In genomic region chr12:6612247-6612646, GRCh38 we compare ENCODE assay signal across 1 cellular context.
A peak's percentile ranks its signal among the peaks of the same experiment; 100 is the strongest.
TF ChIP-seq lines count a peak whose summit lies in the region.

No MANE protein-coding gene starts in this region.

TF ChIP-seq in K562, 482 proteins besides CTCF, POLR2A, EP300 and RAD21:
- no peak for TF ChIP-seq ZBTB26 (CRISPR knock-in tag; IDR thresholded peaks at IDR 0.05)
- no peak for TF ChIP-seq CEBPB (tag; IDR thresholded peaks at IDR 0.05)
- TF ChIP-seq, protein P1, sequence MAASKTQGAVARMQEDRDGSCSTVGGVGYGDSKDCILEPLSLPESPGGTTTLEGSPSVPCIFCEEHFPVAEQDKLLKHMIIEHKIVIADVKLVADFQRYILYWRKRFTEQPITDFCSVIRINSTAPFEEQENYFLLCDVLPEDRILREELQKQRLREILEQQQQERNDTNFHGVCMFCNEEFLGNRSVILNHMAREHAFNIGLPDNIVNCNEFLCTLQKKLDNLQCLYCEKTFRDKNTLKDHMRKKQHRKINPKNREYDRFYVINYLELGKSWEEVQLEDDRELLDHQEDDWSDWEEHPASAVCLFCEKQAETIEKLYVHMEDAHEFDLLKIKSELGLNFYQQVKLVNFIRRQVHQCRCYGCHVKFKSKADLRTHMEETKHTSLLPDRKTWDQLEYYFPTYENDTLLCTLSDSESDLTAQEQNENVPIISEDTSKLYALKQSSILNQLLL (CRISPR knock-in tag; IDR thresholded peaks at IDR 0.05; ENCODE audit: borderline replicate concordance): no peak
- 0 out of 2 replicates have a peak, but pooled peaks have one; percentile 14 for TF ChIP-seq L3MBTL2 (IDR thresholded peaks at IDR 0.05)
- TF ChIP-seq USF1 (CRISPR knock-in tag; IDR thresholded peaks at IDR 0.05): peak; percentile 82
- TF ChIP-seq PTRF (tag; IDR thresholded peaks at IDR 0.05): no peak
- TF ChIP-seq ZSCAN29 (IDR thresholded peaks at IDR 0.05): no peak
- TF ChIP-seq BHLHE40 (IDR thresholded peaks at IDR 0.05; ENCODE audit: low read length): peak; percentile 36; the same call in 1 of the 2 replicates
- no peak for TF ChIP-seq ZNF217 (CRISPR knock-in tag; IDR thresholded peaks at IDR 0.05)
- no peak for TF ChIP-seq EGR1 (conservative IDR thresholded peaks at IDR 0.05)
- no peak for TF ChIP-seq FOXA1 (IDR thresholded peaks at IDR 0.05; ENCODE audit: borderline replicate concordance)
- no peak for TF ChIP-seq PHB (CRISPR knock-in tag; IDR thresholded peaks at IDR 0.05)
- TF ChIP-seq ZNF133 (CRISPR knock-in tag; IDR thresholded peaks at IDR 0.05): no peak
- no peak for TF ChIP-seq CBX1 (IDR thresholded peaks at IDR 0.05; ENCODE audit: low read depth)
- no peak for TF ChIP-seq ILF3 (IDR thresholded peaks at IDR 0.05; ENCODE audit: borderline replicate concordance)
- TF ChIP-seq ZNF717 (CRISPR knock-in tag; IDR thresholded peaks at IDR 0.05): no peak
- TF ChIP-seq ZNF592 (IDR thresholded peaks at IDR 0.05): peak; percentile 63; the same call in 1 of the 2 replicates
- no peak for TF ChIP-seq NCOR1 (IDR thresholded peaks at IDR 0.05)
- no peak for TF ChIP-seq MTA2 (IDR thresholded peaks at IDR 0.05; ENCODE audit: low read depth)
- TF ChIP-seq, protein P2, sequence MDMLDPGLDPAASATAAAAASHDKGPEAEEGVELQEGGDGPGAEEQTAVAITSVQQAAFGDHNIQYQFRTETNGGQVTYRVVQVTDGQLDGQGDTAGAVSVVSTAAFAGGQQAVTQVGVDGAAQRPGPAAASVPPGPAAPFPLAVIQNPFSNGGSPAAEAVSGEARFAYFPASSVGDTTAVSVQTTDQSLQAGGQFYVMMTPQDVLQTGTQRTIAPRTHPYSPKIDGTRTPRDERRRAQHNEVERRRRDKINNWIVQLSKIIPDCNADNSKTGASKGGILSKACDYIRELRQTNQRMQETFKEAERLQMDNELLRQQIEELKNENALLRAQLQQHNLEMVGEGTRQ (CRISPR knock-in tag; IDR thresholded peaks at IDR 0.05): peak; percentile 79
- peak; percentile 25; the same call in 1 of the 2 replicates for TF ChIP-seq TFE3 (CRISPR knock-in tag; IDR thresholded peaks at IDR 0.05)
- no peak for TF ChIP-seq DDX20 (tag; IDR thresholded peaks at IDR 0.05; ENCODE audit: low read depth)
- no peak for TF ChIP-seq MEF2A (IDR thresholded peaks at IDR 0.05; ENCODE audit: control insufficient read depth, low read depth, low read length)
- no peak for TF ChIP-seq NUFIP1 (IDR thresholded peaks at IDR 0.05; ENCODE audit: partially characterized antibody)
- TF ChIP-seq, protein P3, sequence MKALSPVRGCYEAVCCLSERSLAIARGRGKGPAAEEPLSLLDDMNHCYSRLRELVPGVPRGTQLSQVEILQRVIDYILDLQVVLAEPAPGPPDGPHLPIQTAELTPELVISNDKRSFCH (CRISPR knock-in tag; IDR thresholded peaks at IDR 0.05): no peak
- TF ChIP-seq, protein P3 (tag; IDR thresholded peaks at IDR 0.05): no peak
- TF ChIP-seq, protein P4, sequence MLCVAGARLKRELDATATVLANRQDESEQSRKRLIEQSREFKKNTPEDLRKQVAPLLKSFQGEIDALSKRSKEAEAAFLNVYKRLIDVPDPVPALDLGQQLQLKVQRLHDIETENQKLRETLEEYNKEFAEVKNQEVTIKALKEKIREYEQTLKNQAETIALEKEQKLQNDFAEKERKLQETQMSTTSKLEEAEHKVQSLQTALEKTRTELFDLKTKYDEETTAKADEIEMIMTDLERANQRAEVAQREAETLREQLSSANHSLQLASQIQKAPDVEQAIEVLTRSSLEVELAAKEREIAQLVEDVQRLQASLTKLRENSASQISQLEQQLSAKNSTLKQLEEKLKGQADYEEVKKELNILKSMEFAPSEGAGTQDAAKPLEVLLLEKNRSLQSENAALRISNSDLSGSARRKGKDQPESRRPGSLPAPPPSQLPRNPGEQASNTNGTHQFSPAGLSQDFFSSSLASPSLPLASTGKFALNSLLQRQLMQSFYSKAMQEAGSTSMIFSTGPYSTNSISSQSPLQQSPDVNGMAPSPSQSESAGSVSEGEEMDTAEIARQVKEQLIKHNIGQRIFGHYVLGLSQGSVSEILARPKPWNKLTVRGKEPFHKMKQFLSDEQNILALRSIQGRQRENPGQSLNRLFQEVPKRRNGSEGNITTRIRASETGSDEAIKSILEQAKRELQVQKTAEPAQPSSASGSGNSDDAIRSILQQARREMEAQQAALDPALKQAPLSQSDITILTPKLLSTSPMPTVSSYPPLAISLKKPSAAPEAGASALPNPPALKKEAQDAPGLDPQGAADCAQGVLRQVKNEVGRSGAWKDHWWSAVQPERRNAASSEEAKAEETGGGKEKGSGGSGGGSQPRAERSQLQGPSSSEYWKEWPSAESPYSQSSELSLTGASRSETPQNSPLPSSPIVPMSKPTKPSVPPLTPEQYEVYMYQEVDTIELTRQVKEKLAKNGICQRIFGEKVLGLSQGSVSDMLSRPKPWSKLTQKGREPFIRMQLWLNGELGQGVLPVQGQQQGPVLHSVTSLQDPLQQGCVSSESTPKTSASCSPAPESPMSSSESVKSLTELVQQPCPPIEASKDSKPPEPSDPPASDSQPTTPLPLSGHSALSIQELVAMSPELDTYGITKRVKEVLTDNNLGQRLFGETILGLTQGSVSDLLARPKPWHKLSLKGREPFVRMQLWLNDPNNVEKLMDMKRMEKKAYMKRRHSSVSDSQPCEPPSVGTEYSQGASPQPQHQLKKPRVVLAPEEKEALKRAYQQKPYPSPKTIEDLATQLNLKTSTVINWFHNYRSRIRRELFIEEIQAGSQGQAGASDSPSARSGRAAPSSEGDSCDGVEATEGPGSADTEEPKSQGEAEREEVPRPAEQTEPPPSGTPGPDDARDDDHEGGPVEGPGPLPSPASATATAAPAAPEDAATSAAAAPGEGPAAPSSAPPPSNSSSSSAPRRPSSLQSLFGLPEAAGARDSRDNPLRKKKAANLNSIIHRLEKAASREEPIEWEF (CRISPR knock-in tag; IDR thresholded peaks at IDR 0.05): no peak
- TF ChIP-seq BCLAF1 (IDR thresholded peaks at IDR 0.05; ENCODE audit: borderline replicate concordance in 1 of 2, control insufficient read depth in 1 of 2, low read depth in 2 of 2, low read length in 1 of 2): no peak
- TF ChIP-seq NR4A1 (CRISPR knock-in tag; IDR thresholded peaks at IDR 0.05): no peak
- TF ChIP-seq NR4A1 (tag; IDR thresholded peaks at IDR 0.05): 0 out of 2 replicates have a peak, but pooled peaks have one; percentile 11
- TF ChIP-seq ADNP (tag; IDR thresholded peaks at IDR 0.05): no peak
- TF ChIP-seq GABPA (tag; conservative IDR thresholded peaks at IDR 0.05; ENCODE audit: low read depth): no peak
- TF ChIP-seq, protein P5, sequence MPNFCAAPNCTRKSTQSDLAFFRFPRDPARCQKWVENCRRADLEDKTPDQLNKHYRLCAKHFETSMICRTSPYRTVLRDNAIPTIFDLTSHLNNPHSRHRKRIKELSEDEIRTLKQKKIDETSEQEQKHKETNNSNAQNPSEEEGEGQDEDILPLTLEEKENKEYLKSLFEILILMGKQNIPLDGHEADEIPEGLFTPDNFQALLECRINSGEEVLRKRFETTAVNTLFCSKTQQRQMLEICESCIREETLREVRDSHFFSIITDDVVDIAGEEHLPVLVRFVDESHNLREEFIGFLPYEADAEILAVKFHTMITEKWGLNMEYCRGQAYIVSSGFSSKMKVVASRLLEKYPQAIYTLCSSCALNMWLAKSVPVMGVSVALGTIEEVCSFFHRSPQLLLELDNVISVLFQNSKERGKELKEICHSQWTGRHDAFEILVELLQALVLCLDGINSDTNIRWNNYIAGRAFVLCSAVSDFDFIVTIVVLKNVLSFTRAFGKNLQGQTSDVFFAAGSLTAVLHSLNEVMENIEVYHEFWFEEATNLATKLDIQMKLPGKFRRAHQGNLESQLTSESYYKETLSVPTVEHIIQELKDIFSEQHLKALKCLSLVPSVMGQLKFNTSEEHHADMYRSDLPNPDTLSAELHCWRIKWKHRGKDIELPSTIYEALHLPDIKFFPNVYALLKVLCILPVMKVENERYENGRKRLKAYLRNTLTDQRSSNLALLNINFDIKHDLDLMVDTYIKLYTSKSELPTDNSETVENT (CRISPR knock-in tag; IDR thresholded peaks at IDR 0.05): no peak
- TF ChIP-seq NFE2 (IDR thresholded peaks at IDR 0.05; ENCODE audit: low read depth): peak; percentile 62
- peak; percentile 64; the same call in 1 of the 2 replicates for TF ChIP-seq RAD51 (IDR thresholded peaks at IDR 0.05; ENCODE audit: borderline replicate concordance, low read depth)
- no peak for TF ChIP-seq DACH1 (IDR thresholded peaks at IDR 0.05; ENCODE audit: partially characterized antibody)
